Comparison of ENCODE assay signal across 25 cellular contexts in the genomic region with DNA sequence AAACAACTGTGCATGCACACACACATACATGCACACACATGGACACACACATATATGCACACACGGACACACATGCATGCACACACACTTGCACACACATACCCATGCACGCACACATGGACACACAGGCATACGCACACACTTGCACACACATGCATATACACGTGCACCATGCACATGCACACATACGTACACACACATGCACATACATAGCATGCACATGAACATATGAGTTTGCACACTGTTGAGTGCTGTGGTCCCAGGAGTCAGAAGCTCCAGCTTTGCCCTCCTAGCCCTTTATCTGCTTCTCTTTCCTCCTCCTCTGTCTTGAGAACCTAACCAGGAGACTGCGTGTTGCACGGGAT. TPM values are rescaled to one million over a fixed set of nuclear protein-coding genes. Genes with fewer than 3 reads are reported as not detected.
DNase-seq lines count a peak whose midpoint lies in the region; ATAC-seq and TF ChIP-seq lines count a peak whose summit lies in the region.
"Had no signal": no experiment of that assay in that cellular context is flagged by ENCODE, and none has a peak within 500 bp of the region (broad histone marks: within the 10 kb centered on the region; RNA-seq: fewer than 3 reads in every experiment).

No MANE protein-coding gene starts in this region.

- DNase-seq in SK-N-SH, result no peak
- DNase-seq in nephron progenitor cell, result no peak
- no peak for DNase-seq in progenitor cell of endocrine pancreas (ENCODE audit: low spot score, unreplicated experiment)
- no peak for DNase-seq in H4 (ENCODE audit: low spot score)
- no peak for DNase-seq in WTC11 (ENCODE audit: low spot score)
- no peak for DNase-seq in activated T-helper 2 cell treated with anti-CD3 and anti-CD28 coated beads, Interferon-gamma antibody, Interleukin-2, Interleukin-4, amounts not matched to agents 10 μg/mL and 5 μg/mL and 100 μg/mL, durations not matched to agents 14 hours and 24 hours and 36 hours (ENCODE audit: low spot score)
- DNase-seq: ACHN; C1 segment of cervical spinal cord; Caco-2; CD8-positive, alpha-beta T cell; GOT3; Kasumi-1; NCI-H1092 treated with DMSO at 0.1 percent for 48 hours; NCI-H1436; NCI-H187; NCI-H774; SJCRH30 had no signal

- peaks cover 0 to 40% of the 10 kb centered on the region in 2 experiments; a peak in 1 of 4 replicates for H3K4me1 ChIP-seq in SK-N-SH (ENCODE audit: control insufficient read depth in 1 of 2, insufficient read depth in 2 of 2, low read depth in 1 of 2, low read length in 1 of 2)

- no peak overlapping the region for H3K27ac ChIP-seq in SK-N-SH (ENCODE audit: low read depth in 2 of 2, low read length in 1 of 2)
- H3K27ac ChIP-seq: 22Rv1, HL-60, SJCRH30 had no signal

- TF ChIP-seq CTCF in SK-N-SH (IDR thresholded peaks at IDR 0.05) (no peak), brain (conservative IDR thresholded peaks at IDR 0.05) (no peak), nephron progenitor cell (IDR thresholded peaks at IDR 0.05) (no peak), progenitor cell of endocrine pancreas (IDR thresholded peaks at IDR 0.05; ENCODE audit: unreplicated experiment) (no peak), WTC11 (IDR thresholded peaks at IDR 0.05) (no peak)

- peak overlapping the region in 1 of 5 experiments; percentile 4 for H3K4me3 Mint-ChIP-seq in brain
- H3K4me3 Mint-ChIP-seq in nephron progenitor cell, result no peak overlapping the region
- peak overlapping the region; percentile 0 for H3K4me3 Mint-ChIP-seq in progenitor cell of endocrine pancreas (ENCODE audit: low read depth)
- H3K4me3 Mint-ChIP-seq in WTC11, result no peak overlapping the region
- no peak overlapping the region for H3K4me3 Mint-ChIP-seq in activated T-helper 2 cell treated with anti-CD3 and anti-CD28 coated beads, Interferon-gamma antibody, Interleukin-2, Interleukin-4, amounts not matched to agents 10 μg/mL and 5 μg/mL and 100 μg/mL, durations not matched to agents 14 hours and 24 hours and 36 hours (ENCODE audit: low read depth)
- H3K4me3 Mint-ChIP-seq: CD8-positive, alpha-beta T cell had no signal

- peaks cover 50% of the 10 kb centered on the region for H3K4me1 Mint-ChIP-seq in brain
- peaks cover 65% of the 10 kb centered on the region for H3K4me1 Mint-ChIP-seq in nephron progenitor cell
- peaks cover 16% of the 10 kb centered on the region for H3K4me1 Mint-ChIP-seq in progenitor cell of endocrine pancreas (ENCODE audit: low read depth)
- H3K4me1 Mint-ChIP-seq in WTC11, result peaks cover 15% of the 10 kb centered on the region
- H3K4me1 Mint-ChIP-seq in activated T-helper 2 cell treated with anti-CD3 and anti-CD28 coated beads, Interferon-gamma antibody, Interleukin-2, Interleukin-4, amounts not matched to agents 10 μg/mL and 5 μg/mL and 100 μg/mL, durations not matched to agents 14 hours and 24 hours and 36 hours (ENCODE audit: low read depth), result peaks cover 5% of the 10 kb centered on the region

- no peak overlapping the region for H2AFZ ChIP-seq in SK-N-SH (ENCODE audit: low read depth)

- no peaks in the 10 kb centered on the region for H3K9me2 ChIP-seq in SK-N-SH

- no peaks in the 10 kb centered on the region for H4K20me1 ChIP-seq in SK-N-SH (ENCODE audit: insufficient read depth)

- H3K27me3 Mint-ChIP-seq in brain (peaks cover 25% of the 10 kb centered on the region), nephron progenitor cell (ENCODE audit: low read depth, poor library complexity) (peaks cover 72% of the 10 kb centered on the region), progenitor cell of endocrine pancreas (peaks cover 51% of the 10 kb centered on the region), WTC11 (ENCODE audit: low read depth) (peaks cover 26% of the 10 kb centered on the region)
- H3K27me3 Mint-ChIP-seq in activated T-helper 2 cell treated with anti-CD3 and anti-CD28 coated beads, Interferon-gamma antibody, Interleukin-2, Interleukin-4, amounts not matched to agents 10 μg/mL and 5 μg/mL and 100 μg/mL, durations not matched to agents 14 hours and 24 hours and 36 hours (ENCODE audit: low read depth), result peaks cover 35% of the 10 kb centered on the region

- no peak overlapping the region for H3K4me3 ChIP-seq in SK-N-SH (ENCODE audit: low read depth in 2 of 2, low read length in 1 of 2)
- H3K4me3 ChIP-seq: SJCRH30 had no signal

- TF ChIP-seq EP300 in SK-N-SH (IDR thresholded peaks at IDR 0.05; ENCODE audit: borderline replicate concordance in 1 of 2, low read depth in 1 of 2, low read length in 1 of 2), result no peak

- H3F3A ChIP-seq in SK-N-SH (replicated peaks; ENCODE audit: insufficient read depth), result no peaks in the 10 kb centered on the region

- no peaks in the 10 kb centered on the region for H3K36me3 ChIP-seq in SK-N-SH (replicated peaks in 1 of 2; ENCODE audit: control insufficient read depth in 1 of 2, insufficient read depth in 2 of 2, low read length in 1 of 2)
- H3K36me3 ChIP-seq: SJCRH30 had no signal

- no peaks in the 10 kb centered on the region for H3K9me3 ChIP-seq in SK-N-SH
- H3K9me3 ChIP-seq: Caco-2, SJCRH30 had no signal

- intact Hi-C loops in activated T-helper 2 cell treated with anti-CD3 and anti-CD28 coated beads, Interferon-gamma antibody, Interleukin-2, Interleukin-4, amounts not matched to agents 10 μg/mL and 5 μg/mL and 100 μg/mL, durations not matched to agents 14 hours and 24 hours and 36 hours (cut with micrococcal nuclease), result no loop called here

- ATAC-seq in SK-N-SH treated with all-trans-retinoic acid at 6 μM for 48 hours (no peak), WTC11 (no peak)
- ATAC-seq: CD8-positive, alpha-beta T cell; HCT116; Right ventricle myocardium inferior had no signal

- no peak for TF ChIP-seq RAD21 in SK-N-SH (IDR thresholded peaks at IDR 0.05; ENCODE audit: low read length)

- H3K4me2 ChIP-seq in SK-N-SH, result no peak overlapping the region

- peaks cover 35% of the 10 kb centered on the region; the same call in 1 of the 2 replicates for H3K27me3 ChIP-seq in SK-N-SH (ENCODE audit: insufficient read depth)

- WGBS in SK-N-SH (ENCODE audit: low lambda C conversion rate), result 62% methylated on average over 7 of the region's 7 CpGs

- no peaks in the 10 kb centered on the region for H3K79me2 ChIP-seq in SK-N-SH (ENCODE audit: insufficient read depth)

- H3K9me3 Mint-ChIP-seq in brain (peaks cover 0 to 5% (median 0%) of the 10 kb centered on the region in 5 experiments), nephron progenitor cell (peaks cover 10% of the 10 kb centered on the region), progenitor cell of endocrine pancreas (ENCODE audit: low read depth) (no peaks in the 10 kb centered on the region), WTC11 (peaks cover 5% of the 10 kb centered on the region; the same call in 1 of the 2 replicates)
- H3K9me3 Mint-ChIP-seq in activated T-helper 2 cell treated with anti-CD3 and anti-CD28 coated beads, Interferon-gamma antibody, Interleukin-2, Interleukin-4, amounts not matched to agents 10 μg/mL and 5 μg/mL and 100 μg/mL, durations not matched to agents 14 hours and 24 hours and 36 hours, result no peaks in the 10 kb centered on the region
- H3K9me3 Mint-ChIP-seq: CD8-positive, alpha-beta T cell had no signal

- no peak overlapping the region for H3K9ac ChIP-seq in SK-N-SH

- H3K27ac Mint-ChIP-seq in brain (peak overlapping the region in 3 of 5 experiments; percentile 5 to 76 (median 71)), nephron progenitor cell (peak overlapping the region; percentile 83), progenitor cell of endocrine pancreas (peak overlapping the region; percentile 1), WTC11 (no peak overlapping the region)
- no peak overlapping the region for H3K27ac Mint-ChIP-seq in activated T-helper 2 cell treated with anti-CD3 and anti-CD28 coated beads, Interferon-gamma antibody, Interleukin-2, Interleukin-4, amounts not matched to agents 10 μg/mL and 5 μg/mL and 100 μg/mL, durations not matched to agents 14 hours and 24 hours and 36 hours
- H3K27ac Mint-ChIP-seq: CD8-positive, alpha-beta T cell had no signal

- POLR2A ChIA-PET in SK-N-SH (lab: Yijun Ruan, JAX), result no interaction called here
- POLR2A ChIA-PET in WTC11 (lab: Charles Lee), result no interaction called here

- CTCF ChIA-PET in SK-N-SH (lab: Yijun Ruan, JAX), result interaction anchor here (1.1 to 1.7 kb wide), 3 partner anchors 10 to 183 kb away, joined by 3 to 6 read pairs (median 4); no protein-coding TSS in a partner anchor
- CTCF ChIA-PET in WTC11 (lab: Charles Lee), result interaction anchor here (0.5 to 0.6 kb wide), 2 partner anchors 143 to 194 kb away, joined by 3 read pairs; no protein-coding TSS in a partner anchor

- H3K36me3 Mint-ChIP-seq in brain (no peaks in the 10 kb centered on the region), nephron progenitor cell (ENCODE audit: low read depth) (no peaks in the 10 kb centered on the region), progenitor cell of endocrine pancreas (ENCODE audit: insufficient read depth) (no peaks in the 10 kb centered on the region), WTC11 (no peaks in the 10 kb centered on the region)
- H3K36me3 Mint-ChIP-seq in activated T-helper 2 cell treated with anti-CD3 and anti-CD28 coated beads, Interferon-gamma antibody, Interleukin-2, Interleukin-4, amounts not matched to agents 10 μg/mL and 5 μg/mL and 100 μg/mL, durations not matched to agents 14 hours and 24 hours and 36 hours (ENCODE audit: low read depth), result no peaks in the 10 kb centered on the region
- H3K36me3 Mint-ChIP-seq: CD8-positive, alpha-beta T cell had no signal

TF ChIP-seq in SK-N-SH treated with all-trans-retinoic acid at 6 μM for 48 hours, 23 proteins besides CTCF, POLR2A, EP300 and RAD21:
- TF ChIP-seq ZNF8 (CRISPR knock-in tag; IDR thresholded peaks at IDR 0.05) (no peak), TOX (CRISPR knock-in tag; IDR thresholded peaks at IDR 0.05; ENCODE audit: borderline replicate concordance) (no peak), ZC3H10 (CRISPR knock-in tag; IDR thresholded peaks at IDR 0.05) (no peak)

TF ChIP-seq in WTC11, 78 proteins besides CTCF, POLR2A, EP300 and RAD21 (continues in another document):
- TF ChIP-seq FOXP1 (CRISPR knock-in tag; IDR thresholded peaks at IDR 0.05; ENCODE audit: borderline replicate concordance) (no peak), ZNF219 (CRISPR knock-in tag; IDR thresholded peaks at IDR 0.05; ENCODE audit: borderline replicate concordance) (no peak), TCF7 (CRISPR knock-in tag; IDR thresholded peaks at IDR 0.05; ENCODE audit: low read depth) (no peak)

RNA-seq across cellular contexts. Expression of a gene that starts 3.7 kb away (rescaled TPM):
- not detected in 2 replicates for polyA plus RNA-seq in SK-N-SH (2012; rRNA removed)
- polyA plus RNA-seq in SK-N-SH (2012; cell fraction: cytosol; rRNA removed), result not detected in 2 replicates
- 0.07 TPM in 1 of 2 replicates, not detected in the other for polyA plus RNA-seq in SK-N-SH (2012; cell fraction: nucleus; rRNA removed)
- polyA plus RNA-seq in brain (ENCODE audit: insufficient read depth, low read depth, low replicate concordance), result 7.7 TPM
- 0.48 and 0.53 TPM in 2 replicates for total RNA-seq in progenitor cell of endocrine pancreas
- total RNA-seq in H4 (2014; rRNA removed; shearing (Covaris generic)), result not detected in 2 replicates
- 0.30 to 0.66 TPM (median 0.34 TPM) in 3 replicates for total RNA-seq in WTC11 (2021)
- 0.07 and 0.09 TPM in 2 replicates for total RNA-seq in activated T-helper 2 cell treated with anti-CD3 and anti-CD28 coated beads, Interferon-gamma antibody, Interleukin-2, Interleukin-4, amounts not matched to agents 10 μg/mL and 5 μg/mL and 100 μg/mL, durations not matched to agents 14 hours and 24 hours and 36 hours
- total RNA-seq: Caco-2; CD8-positive, alpha-beta T cell; M059J; Right ventricle myocardium inferior; RPMI7951; SJCRH30 had no signal

Comparison
In these comparisons a context has a peak if more than half of its experiments do, and no peak if none do; other contexts are left out.
1. H3K27ac Mint-ChIP-seq: peak in brain (3 of 5), nephron progenitor cell (single experiment) and progenitor cell of endocrine pancreas (single experiment); none in WTC11 (single experiment) and activated T-helper 2 cell treated with anti-CD3 and anti-CD28 coated beads, Interferon-gamma antibody, Interleukin-2, Interleukin-4, amounts not matched to agents 10 μg/mL and 5 μg/mL and 100 μg/mL, durations not matched to agents 14 hours and 24 hours and 36 hours (single experiment).